ENCODE assay signal across 16 cellular contexts in the genomic region with DNA sequence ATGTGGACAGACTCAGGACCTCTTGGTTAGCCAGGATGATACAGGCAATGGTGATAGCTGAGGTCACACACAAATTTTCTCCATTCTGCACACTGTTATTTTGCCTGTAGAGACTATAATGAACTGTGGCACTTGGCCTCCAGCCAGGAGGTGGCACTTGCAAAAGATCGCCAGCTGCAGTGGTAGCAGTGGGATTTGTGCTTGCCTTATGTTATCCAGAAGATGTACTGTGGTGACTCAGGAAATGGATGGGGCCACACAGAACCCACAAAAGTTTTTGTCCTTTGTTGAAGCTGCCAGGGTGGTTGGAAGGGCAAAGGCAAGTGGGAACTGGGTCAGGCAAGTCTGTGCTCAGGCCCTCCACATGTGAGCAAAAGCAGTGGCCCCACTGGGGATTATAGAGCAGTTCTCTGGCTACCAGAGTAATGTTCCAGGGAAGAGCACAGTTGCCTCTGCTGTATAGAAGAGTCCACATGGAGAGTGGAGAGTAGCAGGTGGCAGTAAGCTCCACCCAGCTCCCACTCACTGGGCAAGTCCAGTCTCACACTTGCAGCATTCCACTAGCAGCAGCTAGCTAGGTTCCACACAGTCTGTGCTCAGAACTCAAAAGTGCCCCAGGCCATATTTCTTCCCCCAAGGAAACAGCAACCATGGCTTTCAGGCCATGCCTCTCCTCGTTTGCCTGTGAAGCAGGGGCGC. TPM values are rescaled to one million over a fixed set of nuclear protein-coding genes. Genes with fewer than 3 reads are reported as not detected.
DNase-seq lines count a peak whose midpoint lies in the region; ATAC-seq and TF ChIP-seq lines count a peak whose summit lies in the region.
"Had no signal": no experiment of that assay in that cellular context is flagged by ENCODE, and none has a peak within 500 bp of the region (broad histone marks: within the 10 kb centered on the region; RNA-seq: fewer than 3 reads in every experiment).

No MANE protein-coding gene starts in this region.

- TF ChIP-seq CTCF in epithelial cell of esophagus (IDR thresholded peaks at IDR 0.05; ENCODE audit: insufficient read depth, low read depth, low read length, missing control alignments): no peak
- no peak for TF ChIP-seq CTCF in dorsolateral prefrontal cortex (IDR thresholded peaks at IDR 0.05 in 54 of 56, conservative IDR thresholded peaks at IDR 0.05 in 2 of 56; ENCODE audit: low read depth in 1 of 56, partially characterized antibody in 56 of 56)

- intact Hi-C loops in dorsolateral prefrontal cortex (cut with DNase I): no loop called here

- peaks cover 0 to 5% (median 0%) of the 10 kb centered on the region in 45 donors for H3K27me3 ChIP-seq in dorsolateral prefrontal cortex

- peak; percentile 6 to 47 for DNase-seq in NCI-H2081 (lab: John Stamatoyannopoulos, UW)
- no peak for DNase-seq in NCI-H2081 treated with DMSO at 0.1 percent for 48 hours (lab: John Stamatoyannopoulos, UW)
- peak; percentile 14 for DNase-seq in COLO668 (lab: John Stamatoyannopoulos, UW; ENCODE audit: unreplicated experiment)
- peak; percentile 27 for DNase-seq in NCI-H2171 (lab: John Stamatoyannopoulos, UW)
- DNase-seq in epithelial cell of esophagus (ENCODE audit: low read depth): peak; percentile 16
- DNase-seq in dorsolateral prefrontal cortex: no peak
- DNase-seq: activated B cell treated with CpG ODN at 0.5 μM for 24 hours; activated CD8-positive, alpha-beta memory T cell treated with anti-CD3 and anti-CD28 coated beads, Interleukin-2, amount 10 ng/mL, durations not matched to agents 7 days and 5 days; head of caudate nucleus; HFFc6; left ventricle myocardium inferior; NCI-H510A treated with DMSO at 0.1 percent for 48 hours had no signal

- H3K4me3 ChIP-seq in epithelial cell of esophagus (ENCODE audit: low read length) (no peak overlapping the region), dorsolateral prefrontal cortex (no peak overlapping the region)
- H3K4me3 ChIP-seq: A549, left ventricle myocardium inferior had no signal

- ATAC-seq in GM19397 (IDR thresholded peaks at IDR 0.05; ENCODE audit: unreplicated experiment) (no peak), HG03342 (IDR thresholded peaks at IDR 0.05; ENCODE audit: unreplicated experiment) (no peak)
- ATAC-seq: A549; activated CD8-positive, alpha-beta memory T cell treated with anti-CD3 and anti-CD28 coated beads, Interleukin-2, amount 10 ng/mL, durations not matched to agents 7 days and 5 days had no signal

- H3K27ac ChIP-seq in dorsolateral prefrontal cortex: no peak overlapping the region
- H3K27ac ChIP-seq: A549, left ventricle myocardium inferior had no signal

RNA-seq across cellular contexts. Expression of a gene that starts 5.9 kb away (rescaled TPM):
- not detected for total RNA-seq in dorsolateral prefrontal cortex
- total RNA-seq: activated B cell treated with CpG ODN at 0.5 μM for 24 hours; activated CD8-positive, alpha-beta memory T cell treated with anti-CD3 and anti-CD28 coated beads, Interleukin-2, amount 10 ng/mL, durations not matched to agents 7 days and 5 days; HFFc6; left ventricle myocardium inferior; temporal lobe had no signal

RNA-seq across cellular contexts. Expression of a gene that starts 58.9 kb away (rescaled TPM):
- 10 to 100 TPM in 2 of 120 experiments, 1 to 10 TPM in 118; 2.0 to 11.6 (median 5.3) TPM for total RNA-seq in dorsolateral prefrontal cortex

Comparison
In these comparisons a context has a peak if more than half of its experiments do, and no peak if none do; other contexts are left out.
1. DNase-seq: peak in NCI-H2081 (2 of 2), COLO668 (single experiment), NCI-H2171 (single experiment) and epithelial cell of esophagus (single experiment); none in NCI-H2081 treated with DMSO at 0.1 percent for 48 hours (single experiment) and dorsolateral prefrontal cortex (0 of 10).